9 cellular contexts compared by ENCODE assay signal in genomic region chr16:643050-643368, GRCh38. TPM values are rescaled to one million over a fixed set of nuclear protein-coding genes. Genes with fewer than 3 reads are reported as not detected.
DNase-seq lines count a peak whose midpoint lies in the region; ATAC-seq and TF ChIP-seq lines count a peak whose summit lies in the region.
"Had no signal": no experiment of that assay in that cellular context is flagged by ENCODE, and none has a peak within 500 bp of the region (broad histone marks: within the 10 kb centered on the region; RNA-seq: fewer than 3 reads in every experiment).

No MANE protein-coding gene starts in this region.

- WGBS in lung, 2 donors: 79 to 87% methylated on average over 13 of the region's 13 CpGs
- 66% methylated on average over 9 of the region's 13 CpGs; no CpG with 5 or more reads in 1 of the 2 donors for WGBS in transverse colon (ENCODE audit: low coverage in 1 of 2), 2 donors

- DNase-seq in activated naive CD4-positive, alpha-beta T cell treated with anti-CD3 and anti-CD28 coated beads, Interleukin-2, amount 10 ng/mL, durations not matched to agents 7 days and 5 days: no peak
- no peak for DNase-seq in activated naive CD4-positive, alpha-beta T cell (lab: John Stamatoyannopoulos, UW)
- DNase-seq in astrocyte of the cerebellum (ENCODE audit: low read depth) (no peak), lung (ENCODE audit: low spot score) (no peak), transverse colon (no peak), mesenteric fat pad (ENCODE audit: low spot score) (no peak), ecto neural progenitor cell (ENCODE audit: low spot score) (no peak), WERI-Rb-1 (no peak)

- no peak overlapping the region for H3K27ac Mint-ChIP-seq in activated naive CD4-positive, alpha-beta T cell treated with anti-CD3 and anti-CD28 coated beads, Interleukin-2, amount 10 ng/mL, durations not matched to agents 7 days and 5 days

- H3K27me3 ChIP-seq in lung (ENCODE audit: control insufficient read depth, insufficient read depth): no peaks in the 10 kb centered on the region
- H3K27me3 ChIP-seq in transverse colon: no peaks in the 10 kb centered on the region
- H3K27me3 ChIP-seq in WERI-Rb-1 (ENCODE audit: insufficient read depth, low read depth, severe bottlenecking): no peaks in the 10 kb centered on the region

- H3K36me3 Mint-ChIP-seq in activated naive CD4-positive, alpha-beta T cell treated with anti-CD3 and anti-CD28 coated beads, Interleukin-2, amount 10 ng/mL, durations not matched to agents 7 days and 5 days: no peaks in the 10 kb centered on the region

- CTCF ChIA-PET in activated naive CD4-positive, alpha-beta T cell treated with anti-CD3 and anti-CD28 coated beads, Interleukin-2, amount 10 ng/mL, durations not matched to agents 7 days and 5 days (lab: Charles Lee): no interaction called here

- TF ChIP-seq CTCF in astrocyte of the cerebellum (IDR thresholded peaks at IDR 0.05; ENCODE audit: low read depth, low read length, missing control alignments) (no peak), lung (IDR thresholded peaks at IDR 0.05; ENCODE audit: control extremely low read depth, extremely low read depth) (no peak), transverse colon (IDR thresholded peaks at IDR 0.05) (no peak), WERI-Rb-1 (IDR thresholded peaks at IDR 0.05; ENCODE audit: low read depth, low read length) (no peak)

- no peaks in the 10 kb centered on the region for H3K27me3 Mint-ChIP-seq in activated naive CD4-positive, alpha-beta T cell treated with anti-CD3 and anti-CD28 coated beads, Interleukin-2, amount 10 ng/mL, durations not matched to agents 7 days and 5 days

- peaks cover 0 to 2% of the 10 kb centered on the region in 2 donors for H3K36me3 ChIP-seq in lung (ENCODE audit: control insufficient read depth in 2 of 2, insufficient read depth in 2 of 2, low read length in 2 of 2)
- no peaks in the 10 kb centered on the region for H3K36me3 ChIP-seq in transverse colon
- no peaks in the 10 kb centered on the region; the same call in 1 of the 2 replicates for H3K36me3 ChIP-seq in WERI-Rb-1

- TF ChIP-seq EP300 in transverse colon (IDR thresholded peaks at IDR 0.05; ENCODE audit: low read depth): no peak

- no peak for ATAC-seq in lung (ENCODE audit: insufficient read depth, low FRiP score)

- peaks cover 14% of the 10 kb centered on the region for H3K4me1 Mint-ChIP-seq in activated naive CD4-positive, alpha-beta T cell treated with anti-CD3 and anti-CD28 coated beads, Interleukin-2, amount 10 ng/mL, durations not matched to agents 7 days and 5 days

- H3K27ac ChIP-seq in lung (ENCODE audit: low read depth in 1 of 2, low read length in 1 of 2) (peak overlapping the region; percentile 87 to 96), transverse colon (peak overlapping the region; percentile 93 to 96 (median 95)), WERI-Rb-1 (no peak overlapping the region)

- H3K9me3 ChIP-seq in lung (ENCODE audit: control insufficient read depth in 2 of 2, insufficient read depth in 1 of 2, low read length in 1 of 2) (no peaks in the 10 kb centered on the region), transverse colon (no peaks in the 10 kb centered on the region), WERI-Rb-1 (ENCODE audit: severe bottlenecking) (no peaks in the 10 kb centered on the region)

- H3K9me3 Mint-ChIP-seq in activated naive CD4-positive, alpha-beta T cell treated with anti-CD3 and anti-CD28 coated beads, Interleukin-2, amount 10 ng/mL, durations not matched to agents 7 days and 5 days: no peaks in the 10 kb centered on the region

- H3K4me3 ChIP-seq in astrocyte of the cerebellum (ENCODE audit: low read depth, low read length) (peak overlapping the region; percentile 59), lung (no peak overlapping the region), transverse colon (peak overlapping the region; percentile 84 to 96 (median 88)), WERI-Rb-1 (ENCODE audit: low read depth, low read length) (no peak overlapping the region)

- in situ Hi-C loops in astrocyte of the cerebellum (cut with HindIII; ENCODE audit: low sequenced_read_pairs): no loop called here
- in situ Hi-C loops in transverse colon (cut with MboI; ENCODE audit: low pct_ligation_motif_present in 1 of 4, low pct_unique_long_range_greater_than_20kb in 1 of 4, low sequenced_read_pairs in 3 of 4): no loop called here

- intact Hi-C loops in transverse colon (cut with DNase I; ENCODE audit: low total_unique reads): no loop called here

- H3K4me3 Mint-ChIP-seq in activated naive CD4-positive, alpha-beta T cell treated with anti-CD3 and anti-CD28 coated beads, Interleukin-2, amount 10 ng/mL, durations not matched to agents 7 days and 5 days: peak overlapping the region; percentile 68

- TF ChIP-seq POLR2A in transverse colon (IDR thresholded peaks at IDR 0.05): no peak

- peaks cover 0 to 29% of the 10 kb centered on the region in 2 donors for H3K4me1 ChIP-seq in lung (ENCODE audit: control insufficient read depth in 2 of 2, insufficient read depth in 2 of 2, low read length in 2 of 2)
- peaks cover 35 to 59% (median 58%) of the 10 kb centered on the region in 4 donors for H3K4me1 ChIP-seq in transverse colon

RNA-seq across cellular contexts. Expression of gene MCRIP2, which starts 1.4 kb away (rescaled TPM):
- total RNA-seq in lung (10 to 100 TPM in 1 of 2 donors, 1 to 10 TPM in 1; 9.1 to 61.6 TPM), transverse colon (100 to 1,000 TPM; 158 to 267 (median 211) TPM), mesenteric fat pad (34.7 TPM)
- 100 to 1,000 TPM in 1 of 2 donors, 10 to 100 TPM in 1; 45.0 to 109 TPM for polyA plus RNA-seq in lung

RNA-seq across cellular contexts. Expression of gene WDR90, which starts 6.2 kb away (rescaled TPM):
- total RNA-seq in lung (10 to 100 TPM; 22.4 to 74.2 TPM), transverse colon (100 to 1,000 TPM in 2 of 4 donors, 10 to 100 TPM in 2; 23.0 to 166 (median 90.2) TPM), mesenteric fat pad (21.1 TPM)
- 10 to 100 TPM; 18.6 to 33.4 TPM for polyA plus RNA-seq in lung

RNA-seq across cellular contexts. Expression of gene METTL26, which starts 6.9 kb away (rescaled TPM):
- total RNA-seq in lung: 10 to 100 TPM; 36.1 to 89.8 TPM
- 100 to 1,000 TPM; 138 to 200 TPM for polyA plus RNA-seq in lung
- total RNA-seq in transverse colon: 10 to 100 TPM; 32.6 to 91.8 (median 86.7) TPM
- 62.2 TPM for total RNA-seq in mesenteric fat pad

RNA-seq across cellular contexts. Expression of gene WFIKKN1, which starts 12.2 kb away (rescaled TPM):
- total RNA-seq in lung: 1 to 10 TPM in 1 of 2 donors, under 1 TPM in 1; 0.31 to 2.5 TPM
- polyA plus RNA-seq in lung: under 1 TPM; 0.44 to 0.79 TPM
- 10 to 100 TPM in 1 of 4 donors, 1 to 10 TPM in 3; 2.3 to 13.1 (median 4.2) TPM for total RNA-seq in transverse colon
- total RNA-seq in mesenteric fat pad: 0.55 TPM
- total RNA-seq: Daoy had no signal

RNA-seq across cellular contexts. Expression of gene RHOT2, which starts 24.9 kb away (rescaled TPM):
- total RNA-seq in lung (100 to 1,000 TPM in 1 of 2 donors, 10 to 100 TPM in 1; 40.5 to 121 TPM), transverse colon (100 to 1,000 TPM; 133 to 386 (median 259) TPM), mesenteric fat pad (73.9 TPM)
- 100 to 1,000 TPM; 111 to 119 TPM for polyA plus RNA-seq in lung

Comparison
In these comparisons a context has a peak if more than half of its experiments do, and no peak if none do; other contexts are left out.
1. H3K4me3 ChIP-seq: peak in astrocyte of the cerebellum (single experiment) and transverse colon (4 of 4); none in lung (single experiment) and WERI-Rb-1 (single experiment).